Comparison of ENCODE assay signal across 1 cellular context in the genomic region with DNA sequence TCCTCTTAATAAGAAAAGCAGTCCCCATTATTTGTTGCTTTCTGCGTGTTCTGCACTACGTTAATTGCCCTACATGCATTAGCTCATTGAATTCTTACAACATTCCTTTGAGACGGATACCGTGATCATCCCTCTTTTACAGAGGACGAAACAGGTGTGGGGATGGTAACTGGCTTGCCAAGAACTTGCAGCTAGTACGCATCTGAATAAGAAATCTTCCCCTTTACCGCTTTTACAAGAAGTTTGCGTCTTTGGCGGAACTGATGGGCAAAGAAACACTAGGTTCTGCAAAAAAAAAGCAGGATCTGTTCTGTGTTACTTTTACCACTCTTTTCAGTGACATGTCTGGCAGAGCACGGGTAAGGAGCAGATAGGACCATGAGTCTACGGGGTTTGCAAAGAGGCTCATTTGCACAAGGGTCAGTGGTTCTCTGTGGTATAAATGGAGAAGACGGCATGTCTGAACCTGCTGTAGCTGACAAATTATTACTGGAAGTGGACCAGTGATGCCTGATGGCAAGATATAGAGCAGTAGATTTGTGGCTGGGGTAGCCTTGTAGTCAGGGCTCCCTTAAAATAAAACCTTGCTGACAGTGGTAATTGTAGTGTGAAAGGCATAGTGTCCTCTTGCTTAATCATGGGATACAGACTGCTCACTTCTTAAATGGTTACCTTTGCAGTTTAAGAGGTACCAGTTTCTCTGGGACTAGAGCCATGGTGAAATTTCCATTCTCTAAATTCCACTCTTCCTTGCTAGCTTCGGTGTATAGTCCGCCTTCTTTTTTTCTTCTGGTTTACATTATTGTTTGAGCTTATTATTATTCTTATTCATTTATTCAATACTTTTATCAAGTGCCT.
TF ChIP-seq lines count a peak whose summit lies in the region.

No MANE protein-coding gene starts in this region.

TF ChIP-seq in IMR-90, 13 proteins besides CTCF, POLR2A, EP300 and RAD21:
- TF ChIP-seq CHD1 (IDR thresholded peaks at IDR 0.05; ENCODE audit: low read depth, low read length) (no peak), NFE2L2 (IDR thresholded peaks at IDR 0.05; ENCODE audit: low read depth, low read length) (no peak), RCOR1 (IDR thresholded peaks at IDR 0.05; ENCODE audit: insufficient replicate concordance, low read length) (no peak), FOS (IDR thresholded peaks at IDR 0.05; ENCODE audit: low read depth, low read length) (no peak), BHLHE40 (IDR thresholded peaks at IDR 0.05; ENCODE audit: low read depth, low read length) (no peak), MAFK (IDR thresholded peaks at IDR 0.05; ENCODE audit: low read depth, low read length) (no peak), MAZ (IDR thresholded peaks at IDR 0.05; ENCODE audit: borderline replicate concordance, low read depth, low read length) (no peak), CEBPB (IDR thresholded peaks at IDR 0.05; ENCODE audit: low read depth, low read length) (no peak), MXI1 (IDR thresholded peaks at IDR 0.05; ENCODE audit: borderline replicate concordance, low read depth, low read length) (no peak), RFX5 (IDR thresholded peaks at IDR 0.05; ENCODE audit: low read depth, low read length) (no peak), SMC3 (IDR thresholded peaks at IDR 0.05; ENCODE audit: low read depth, low read length) (no peak)
- TF ChIP-seq, protein P1, sequence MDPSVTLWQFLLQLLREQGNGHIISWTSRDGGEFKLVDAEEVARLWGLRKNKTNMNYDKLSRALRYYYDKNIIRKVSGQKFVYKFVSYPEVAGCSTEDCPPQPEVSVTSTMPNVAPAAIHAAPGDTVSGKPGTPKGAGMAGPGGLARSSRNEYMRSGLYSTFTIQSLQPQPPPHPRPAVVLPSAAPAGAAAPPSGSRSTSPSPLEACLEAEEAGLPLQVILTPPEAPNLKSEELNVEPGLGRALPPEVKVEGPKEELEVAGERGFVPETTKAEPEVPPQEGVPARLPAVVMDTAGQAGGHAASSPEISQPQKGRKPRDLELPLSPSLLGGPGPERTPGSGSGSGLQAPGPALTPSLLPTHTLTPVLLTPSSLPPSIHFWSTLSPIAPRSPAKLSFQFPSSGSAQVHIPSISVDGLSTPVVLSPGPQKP (IDR thresholded peaks at IDR 0.05; ENCODE audit: borderline replicate concordance, low read depth, low read length), result no peak
- TF ChIP-seq, protein P2, sequence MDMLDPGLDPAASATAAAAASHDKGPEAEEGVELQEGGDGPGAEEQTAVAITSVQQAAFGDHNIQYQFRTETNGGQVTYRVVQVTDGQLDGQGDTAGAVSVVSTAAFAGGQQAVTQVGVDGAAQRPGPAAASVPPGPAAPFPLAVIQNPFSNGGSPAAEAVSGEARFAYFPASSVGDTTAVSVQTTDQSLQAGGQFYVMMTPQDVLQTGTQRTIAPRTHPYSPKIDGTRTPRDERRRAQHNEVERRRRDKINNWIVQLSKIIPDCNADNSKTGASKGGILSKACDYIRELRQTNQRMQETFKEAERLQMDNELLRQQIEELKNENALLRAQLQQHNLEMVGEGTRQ (IDR thresholded peaks at IDR 0.05; ENCODE audit: low read depth, low read length), result no peak
